ENCODE assay signal across 20 cellular contexts in genomic region chr14:51929156-51929555, GRCh38.
A peak's percentile ranks its signal among the peaks of the same experiment; 100 is the strongest.
DNase-seq lines count a peak whose midpoint lies in the region; ATAC-seq and TF ChIP-seq lines count a peak whose summit lies in the region.
"Had no signal": no experiment of that assay in that cellular context is flagged by ENCODE, and none has a peak within 500 bp of the region (broad histone marks: within the 10 kb centered on the region; RNA-seq: fewer than 3 reads in every experiment).

No MANE protein-coding gene starts in this region.

- TF ChIP-seq CTCF in AG10803 (conservative IDR thresholded peaks at IDR 0.05; ENCODE audit: low read length), result no peak
- TF ChIP-seq CTCF in neural crest cell (conservative IDR thresholded peaks at IDR 0.05), result no peak

- ATAC-seq in esophagus mucosa (peak; percentile 47), GM18909 (IDR thresholded peaks at IDR 0.05; ENCODE audit: poor library complexity, unreplicated experiment) (no peak)
- ATAC-seq: activated T-cell treated with anti-CD3 and anti-CD28 coated beads, Interleukin-2, amount 50 U/mL, for 72 hours; GM23338; heart right ventricle had no signal

- no peak overlapping the region for H3K4me3 Mint-ChIP-seq in neural crest cell
- H3K4me3 Mint-ChIP-seq: B cell, GM23338 had no signal

- peaks cover 77% of the 10 kb centered on the region for H3K4me1 Mint-ChIP-seq in neural crest cell
- H3K4me1 Mint-ChIP-seq: GM23338 had no signal

- peak overlapping the region; percentile 2 for H3K27ac Mint-ChIP-seq in neural crest cell (ENCODE audit: unreplicated experiment)
- H3K27ac Mint-ChIP-seq: activated T-cell treated with anti-CD3 and anti-CD28 coated beads, Interleukin-2, amount 50 U/mL, for 72 hours; B cell; GM23338 had no signal

- no peaks in the 10 kb centered on the region for H3K27me3 Mint-ChIP-seq in neural crest cell (ENCODE audit: low read depth)
- H3K27me3 Mint-ChIP-seq: B cell had no signal

- no peak overlapping the region for H3K4me3 ChIP-seq in AG10803 (ENCODE audit: low read length)
- H3K4me3 ChIP-seq: adrenal gland, GM23338, heart right ventricle, MG63, SJSA1 had no signal

- peaks cover 8% of the 10 kb centered on the region for H3K9me3 Mint-ChIP-seq in neural crest cell
- H3K9me3 Mint-ChIP-seq: activated T-cell treated with anti-CD3 and anti-CD28 coated beads, Interleukin-2, amount 50 U/mL, for 72 hours; GM23338 had no signal

- H3K36me3 Mint-ChIP-seq in neural crest cell (ENCODE audit: low read depth), result peaks cover 22% of the 10 kb centered on the region

- peak; percentile 57 for DNase-seq in AG10803 (ENCODE audit: low read depth)
- peak; percentile 7 for DNase-seq in M059J (ENCODE audit: low read depth)
- no peak for DNase-seq in neural crest cell (ENCODE audit: low read depth, low spot score)
- DNase-seq in NCI-H2107 treated with DMSO at 0.1 percent for 48 hours (lab: John Stamatoyannopoulos, UW; ENCODE audit: unreplicated experiment), result no peak
- no peak for DNase-seq in activated naive CD4-positive, alpha-beta T cell (lab: John Stamatoyannopoulos, UW)
- DNase-seq in glomerular visceral epithelial cell (ENCODE audit: extremely low spot score), result no peak
- DNase-seq: activated CD4-positive, alpha-beta T cell treated with anti-CD3 and anti-CD28 coated beads, Interleukin-2, amount 50 U/mL, for 1 hour; activated T-cell treated with anti-CD3 and anti-CD28 coated beads, Interleukin-2, amount 50 U/mL, for 72 hours; adrenal gland; heart right ventricle; MG63; NCI-H187 treated with DMSO at 0.1 percent for 48 hours; NCI-H510A; small intestine; stimulated activated naive CD4-positive, alpha-beta T cell had no signal

Comparison
In these comparisons a context has a peak if more than half of its experiments do, and no peak if none do; other contexts are left out.
1. DNase-seq: peak in AG10803 (single experiment) and M059J (single experiment); none in neural crest cell (single experiment), NCI-H2107 treated with DMSO at 0.1 percent for 48 hours (single experiment), activated naive CD4-positive, alpha-beta T cell (0 of 4) and glomerular visceral epithelial cell (single experiment).